In the genomic region with DNA sequence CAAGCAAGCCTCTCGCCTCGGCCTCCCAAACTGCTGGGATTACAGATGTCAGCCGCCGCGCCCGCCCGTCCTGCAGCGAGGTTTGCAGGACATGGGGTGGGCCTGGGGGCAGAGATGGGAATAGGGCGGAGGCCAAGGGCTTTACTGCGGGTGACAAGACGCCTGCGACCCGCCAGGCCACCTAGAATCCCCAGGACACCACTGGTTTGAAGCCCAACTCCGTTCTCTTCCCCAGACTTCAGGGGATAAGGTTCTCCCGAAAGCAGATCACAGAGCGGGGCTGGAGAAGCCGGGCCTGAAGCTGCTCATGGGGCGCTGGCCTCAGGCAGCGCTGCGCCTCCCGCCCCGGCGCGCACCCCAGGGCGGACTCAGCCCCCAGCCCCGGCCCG, we compare ENCODE assay signal across 8 cellular contexts. TPM values are rescaled to one million over a fixed set of nuclear protein-coding genes. Genes with fewer than 3 reads are reported as not detected.
DNase-seq lines count a peak whose midpoint lies in the region; ATAC-seq and TF ChIP-seq lines count a peak whose summit lies in the region.

No MANE protein-coding gene starts in this region.

- H3K27ac ChIP-seq in C4-2B (peak overlapping the region; percentile 86), Panc1 (ENCODE audit: low read length) (peak overlapping the region; percentile 92), esophagus (ENCODE audit: low read depth in 2 of 2, low read length in 1 of 2) (peak overlapping the region; percentile 72 to 79), ovary (peak overlapping the region in 1 of 2 donors; percentile 92)

- H3K9me3 ChIP-seq in Panc1 (ENCODE audit: control insufficient read depth, insufficient read depth, low read depth, low read length): no peaks in the 10 kb centered on the region
- H3K9me3 ChIP-seq in esophagus (ENCODE audit: control insufficient read depth in 2 of 2, insufficient read depth in 1 of 2, low read depth in 1 of 2, low read length in 1 of 2): no peaks in the 10 kb centered on the region
- H3K9me3 ChIP-seq in ovary: no peaks in the 10 kb centered on the region

- CTCF ChIA-PET in Panc1 (lab: Charles Lee): no interaction called here

- in situ Hi-C loops in Panc1 (cut with HindIII; ENCODE audit: low pct_unique_long_range_greater_than_20kb, low sequenced_read_pairs): no loop called here

- H3K4me1 ChIP-seq in Panc1 (ENCODE audit: control insufficient read depth, insufficient read depth, low read length): peaks cover 73% of the 10 kb centered on the region
- peaks cover 10 to 23% of the 10 kb centered on the region in 2 donors for H3K4me1 ChIP-seq in esophagus (ENCODE audit: control insufficient read depth in 2 of 2, insufficient read depth in 2 of 2, low read length in 1 of 2)
- peaks cover 24% of the 10 kb centered on the region for H3K4me1 ChIP-seq in ovary (ENCODE audit: insufficient read depth)

- POLR2A ChIA-PET in Panc1 (lab: Charles Lee): interaction anchor here (1.2 kb wide), 1 partner anchor 32 kb away, joined by 6 read pairs; a partner anchor contains a TSS

- TSS peak; percentile 93 for BruUV-seq in Panc1 (replicated peaks; lab: Mats Ljungman, UMichigan)

- ATAC-seq in GM21786 (IDR thresholded peaks at IDR 0.05; ENCODE audit: unreplicated experiment) (peak; percentile 21), Panc1 (no peak)

- no peak for TF ChIP-seq POLR2A in ovary (IDR thresholded peaks at IDR 0.05)

- no peaks in the 10 kb centered on the region for H3K27me3 ChIP-seq in Panc1 (ENCODE audit: control insufficient read depth, insufficient read depth, low read length)
- H3K27me3 ChIP-seq in esophagus (ENCODE audit: control insufficient read depth in 1 of 2, insufficient read depth in 2 of 2, low read length in 2 of 2): no peaks in the 10 kb centered on the region
- no peaks in the 10 kb centered on the region for H3K27me3 ChIP-seq in ovary

- H3K4me3 ChIP-seq in Panc1 (ENCODE audit: low read depth in 2 of 2, low read length in 2 of 2): peak overlapping the region; percentile 85 to 96
- H3K4me3 ChIP-seq in esophagus (ENCODE audit: low read depth in 1 of 2, low read length in 2 of 2): peak overlapping the region; percentile 72 to 92
- peak overlapping the region; percentile 49 for H3K4me3 ChIP-seq in ovary

- intact Hi-C loops in Panc1 (cut with micrococcal nuclease; ENCODE audit: unreplicated experiment) (no loop called here), ovary (cut with DNase I) (loop anchor here in 1 of 4 donors (5.0 to 10.0 kb wide), 2 partner anchors 35 to 623 kb away; a partner anchor contains a TSS)

- DNase-seq in Panc1 (ENCODE audit: low read depth, low spot score) (no peak), ovary (no peak), NCI-H1694 treated with DMSO at 0.1 percent for 48 hours (lab: John Stamatoyannopoulos, UW) (no peak), DMS153 (lab: John Stamatoyannopoulos, UW) (no peak), NCI-H345 (lab: John Stamatoyannopoulos, UW) (no peak)

- TF ChIP-seq EP300 in ovary (IDR thresholded peaks at IDR 0.05): no peak

- H3K36me3 ChIP-seq in Panc1 (ENCODE audit: control insufficient read depth, insufficient read depth, low read length): no peaks in the 10 kb centered on the region; the same call in 1 of the 2 replicates
- peaks cover 3 to 26% of the 10 kb centered on the region in 2 donors for H3K36me3 ChIP-seq in esophagus (ENCODE audit: control insufficient read depth in 2 of 2, insufficient read depth in 2 of 2, low read length in 1 of 2)
- H3K36me3 ChIP-seq in ovary: no peaks in the 10 kb centered on the region

- TF ChIP-seq CTCF in C4-2B (conservative IDR thresholded peaks at IDR 0.05) (no peak), Panc1 (IDR thresholded peaks at IDR 0.05) (no peak), ovary (IDR thresholded peaks at IDR 0.05) (no peak)

- WGBS in esophagus, 2 donors: 0 to 1% methylated on average over 27 of the region's 27 CpGs
- 0 to 2% (median 1%) methylated on average over 22 to 27 of the region's 27 CpGs for whole genome bisulfite sequencing in ovary, 3 donors

RNA-seq across cellular contexts. Expression of a gene that starts 0.4 kb away (rescaled TPM):
- 673 TPM for total RNA-seq in Panc1 (2021; ENCODE audit: unreplicated experiment)
- 2,061 TPM for polyA plus RNA-seq in Panc1 (2012; ENCODE audit: insufficient read length)
- 100 to 1,000 TPM in 1 of 2 donors, 10 to 100 TPM in 1; 64.9 to 177 TPM for polyA plus RNA-seq in esophagus
- total RNA-seq in ovary: 10 to 100 TPM; 26.8 to 89.3 (median 62.7) TPM
- 10 to 100 TPM in 1 of 2 donors, 1 to 10 TPM in 1; 4.9 to 67.3 TPM for polyA plus RNA-seq in ovary

RNA-seq across cellular contexts. Expression of a gene that starts 0.7 kb away (rescaled TPM):
- 187 TPM for total RNA-seq in Panc1 (2021; ENCODE audit: unreplicated experiment)
- polyA plus RNA-seq in Panc1 (2012; ENCODE audit: insufficient read length): 257 TPM
- polyA plus RNA-seq in esophagus: 10 to 100 TPM in 1 of 2 donors, 1 to 10 TPM in 1; 9.8 to 16.8 TPM
- 100 to 1,000 TPM in 1 of 7 donors, 10 to 100 TPM in 6; 66.6 to 109 (median 89.7) TPM for total RNA-seq in ovary
- polyA plus RNA-seq in ovary: 100 to 1,000 TPM in 1 of 2 donors, 1 to 10 TPM in 1; 6.4 to 124 TPM

RNA-seq across cellular contexts. Expression of a gene that starts 9.2 kb away (rescaled TPM):
- 680 TPM for total RNA-seq in Panc1 (2021; ENCODE audit: unreplicated experiment)
- 1,015 TPM for polyA plus RNA-seq in Panc1 (2012; ENCODE audit: insufficient read length)
- polyA plus RNA-seq in esophagus: 100 to 1,000 TPM in 1 of 2 donors, 10 to 100 TPM in 1; 75.5 to 108 TPM
- 100 to 1,000 TPM in 6 of 7 donors, 10 to 100 TPM in 1; 32.9 to 243 (median 176) TPM for total RNA-seq in ovary
- 100 to 1,000 TPM in 1 of 2 donors, 10 to 100 TPM in 1; 46.3 to 168 TPM for polyA plus RNA-seq in ovary

RNA-seq across cellular contexts. Expression of a gene that starts 14.3 kb away (rescaled TPM):
- total RNA-seq in Panc1 (2021; ENCODE audit: unreplicated experiment) (132 TPM), ovary (1 to 10 TPM; 1.2 to 6.5 (median 3.9) TPM)
- 167 TPM for polyA plus RNA-seq in Panc1 (2012; ENCODE audit: insufficient read length)
- polyA plus RNA-seq in esophagus (1 to 10 TPM; 3.2 to 5.3 TPM), ovary (1 to 10 TPM in 1 of 2 donors, under 1 TPM in 1; 0.18 to 5.0 TPM)

RNA-seq across cellular contexts. Expression of a gene that starts 23.3 kb away (rescaled TPM):
- total RNA-seq in Panc1 (2021; ENCODE audit: unreplicated experiment) (244 TPM), ovary (10 to 100 TPM; 33.0 to 98.2 (median 83.0) TPM)
- 377 TPM for polyA plus RNA-seq in Panc1 (2012; ENCODE audit: insufficient read length)
- polyA plus RNA-seq in esophagus (10 to 100 TPM; 51.7 to 53.2 TPM), ovary (10 to 100 TPM; 12.9 to 91.5 TPM)
